ENCODE assay signal across 22 cellular contexts in genomic region chr7:116836080-116836479, GRCh38. TPM values are rescaled to one million over a fixed set of nuclear protein-coding genes. Genes with fewer than 3 reads are reported as not detected.
DNase-seq lines count a peak whose midpoint lies in the region; ATAC-seq and TF ChIP-seq lines count a peak whose summit lies in the region.
"Had no signal": no experiment of that assay in that cellular context is flagged by ENCODE, and none has a peak within 500 bp of the region (broad histone marks: within the 10 kb centered on the region; RNA-seq: fewer than 3 reads in every experiment).

No MANE protein-coding gene starts in this region.

- 46% methylated on average over 2 of the region's 2 CpGs for WGBS in right cardiac atrium
- no CpG with 5 or more reads among the region's 2 CpGs for WGBS in H9 (ENCODE audit: extremely low coverage, insufficient read length, low lambda C conversion rate)

- H3K36me3 ChIP-seq in Peyer's patch = no peaks in the 10 kb centered on the region

- H3K4me3 Mint-ChIP-seq in WTC11 = no peak overlapping the region
- H3K4me3 Mint-ChIP-seq in H9 = no peak overlapping the region
- H3K4me3 Mint-ChIP-seq: HFFc6 had no signal

- H3K9ac ChIP-seq in H9 (ENCODE audit: extremely low read depth, insufficient read length, low read length) = no peak overlapping the region
- H3K9ac ChIP-seq: GM23248, KMS-11 had no signal

- H3K23me2 ChIP-seq in H9 (ENCODE audit: insufficient read length, low read depth, low read length, poor library complexity, severe bottlenecking) = no peaks in the 10 kb centered on the region

- no peak overlapping the region for H3K4me2 ChIP-seq in H9 (ENCODE audit: insufficient read depth, insufficient read length, low read length)
- H3K4me2 ChIP-seq: KMS-11 had no signal

- TF ChIP-seq CTCF in fibroblast of the aortic adventitia (IDR thresholded peaks at IDR 0.05; ENCODE audit: insufficient read depth, low read length) (no peak), Peyer's patch (IDR thresholded peaks at IDR 0.05) (no peak), WTC11 (IDR thresholded peaks at IDR 0.05) (no peak), H9 (conservative IDR thresholded peaks at IDR 0.05) (no peak)

- TF ChIP-seq POLR2A in Peyer's patch (IDR thresholded peaks at IDR 0.05) = no peak

- DNase-seq in Right ventricle myocardium superior = no peak
- DNase-seq in cardiac septum (ENCODE audit: low spot score) = no peak
- peak; percentile 16 for DNase-seq in fibroblast of the aortic adventitia (ENCODE audit: low read depth)
- no peak for DNase-seq in right cardiac atrium
- no peak for DNase-seq in Peyer's patch
- DNase-seq in WTC11 (ENCODE audit: low spot score) = no peak
- DNase-seq in H9 = no peak
- DNase-seq: GM23248; H7; HFFc6; IMR-90; MM.1S; NCI-H1694; NCI-H2029 treated with DMSO at 0.1 percent for 48 hours; NCI-H446 treated with DMSO at 0.1 percent for 48 hours; NCI-H526; NCI-H82; NK-92 treated with Interleukin-12 subunit alpha and Interleukin-12 subunit beta, amount 100 ng/mL, for 24 hours; PC-3; SHP77 had no signal

- no peak overlapping the region for H4K5ac ChIP-seq in H9 (ENCODE audit: insufficient read length, low read depth, low read length)

- H3K79me2 ChIP-seq in H9 (ENCODE audit: insufficient read depth, low read length) = no peaks in the 10 kb centered on the region

- no peak overlapping the region for H2AFZ ChIP-seq in H9 (ENCODE audit: low read length)
- H2AFZ ChIP-seq: GM23248 had no signal

- no peaks in the 10 kb centered on the region for H3K27me3 Mint-ChIP-seq in WTC11 (ENCODE audit: low read depth)
- no peaks in the 10 kb centered on the region for H3K27me3 Mint-ChIP-seq in H9 (ENCODE audit: low read depth)

- CTCF ChIA-PET in WTC11 (lab: Charles Lee) = no interaction called here

- H4K8ac ChIP-seq in H9 (replicated peaks; ENCODE audit: insufficient read length, low read depth, low read length) = no peak overlapping the region

- H3K27ac Mint-ChIP-seq in WTC11 = no peak overlapping the region
- no peak overlapping the region for H3K27ac Mint-ChIP-seq in H9
- H3K27ac Mint-ChIP-seq: HFFc6 had no signal

- H3K4me1 ChIP-seq in right cardiac atrium (ENCODE audit: control insufficient read depth, insufficient read depth, low read length) (no peaks in the 10 kb centered on the region), Peyer's patch (peaks cover 0 to 12% (median 0%) of the 10 kb centered on the region in 4 donors), H9 (ENCODE audit: insufficient read depth, low read length) (no peaks in the 10 kb centered on the region)

- no peak overlapping the region for H2AK5ac ChIP-seq in H9 (ENCODE audit: insufficient read length, low read length)

- no peak overlapping the region for H2BK5ac ChIP-seq in H9 (ENCODE audit: insufficient read length, low read length)

- no peaks in the 10 kb centered on the region for H4K20me1 ChIP-seq in H9 (ENCODE audit: control insufficient read depth, insufficient read depth, insufficient read length)

- ATAC-seq in Right ventricle myocardium superior (ENCODE audit: poor library complexity) (peak; percentile 82), right cardiac atrium (peak; percentile 45 to 75), WTC11 (no peak)

- no peak overlapping the region for H2BK15ac ChIP-seq in H9 (ENCODE audit: low read depth, low read length)

- H4K91ac ChIP-seq in H9 (ENCODE audit: insufficient read length, low read depth, low read length) = no peak overlapping the region

- H2BK120ac ChIP-seq in H9 (ENCODE audit: low read depth, low read length, poor library complexity, severe bottlenecking) = no peak overlapping the region

- H3K56ac ChIP-seq in H9 (ENCODE audit: insufficient read length, low read depth, low read length) = no peak overlapping the region

- H3K14ac ChIP-seq in H9 (ENCODE audit: insufficient read depth, low read length) = no peak overlapping the region

- H3K4ac ChIP-seq in H9 (ENCODE audit: low read depth, low read length) = no peak overlapping the region

- H3K9me3 ChIP-seq in right cardiac atrium (ENCODE audit: control insufficient read depth, low read length) (no peaks in the 10 kb centered on the region), Peyer's patch (no peaks in the 10 kb centered on the region), H9 (ENCODE audit: control insufficient read depth, low read depth, low read length) (no peaks in the 10 kb centered on the region)

- H3K36me3 Mint-ChIP-seq in WTC11 (no peaks in the 10 kb centered on the region), H9 (ENCODE audit: insufficient read depth in 1 of 3, low read depth in 3 of 3) (no peaks in the 10 kb centered on the region)

- H3K27ac ChIP-seq in right cardiac atrium (ENCODE audit: low read length) = no peak overlapping the region
- H3K27ac ChIP-seq in Peyer's patch = peak overlapping the region in 1 of 4 donors; percentile 65
- no peak overlapping the region for H3K27ac ChIP-seq in H9 (ENCODE audit: insufficient read length, low read depth, low read length)
- H3K27ac ChIP-seq: GM23248, KMS-11, SK-N-MC had no signal

- H2BK12ac ChIP-seq in H9 (ENCODE audit: insufficient read length, low read depth, low read length) = no peak overlapping the region

- H3K18ac ChIP-seq in H9 (ENCODE audit: insufficient read length, low read depth, low read length) = no peak overlapping the region

- no peak overlapping the region for H3T11ph ChIP-seq in H9 (ENCODE audit: low read length)

- H3K4me3 ChIP-seq in fibroblast of the aortic adventitia (ENCODE audit: low read depth, low read length) (no peak overlapping the region), right cardiac atrium (ENCODE audit: low read length) (no peak overlapping the region), Peyer's patch (no peak overlapping the region)
- H3K4me3 ChIP-seq: GM23248, SK-N-MC had no signal

- POLR2A ChIA-PET in WTC11 (lab: Charles Lee) = no interaction called here

- no peaks in the 10 kb centered on the region for H3K4me1 Mint-ChIP-seq in WTC11
- H3K4me1 Mint-ChIP-seq in H9 = no peaks in the 10 kb centered on the region

- H3K23ac ChIP-seq in H9 (ENCODE audit: insufficient read length, low read depth, low read length) = no peak overlapping the region

- H3K27me3 ChIP-seq in right cardiac atrium (ENCODE audit: control insufficient read depth, insufficient read depth) (no peaks in the 10 kb centered on the region), Peyer's patch (peaks cover 0 to 3% of the 10 kb centered on the region in 2 donors), H9 (ENCODE audit: insufficient read depth, low read length) (no peaks in the 10 kb centered on the region)

- H2BK20ac ChIP-seq in H9 (ENCODE audit: low read depth, low read length, poor library complexity, severe bottlenecking) = no peak overlapping the region

- intact Hi-C loops in Right ventricle myocardium superior (cut with DNase I) (no loop called here), cardiac septum (cut with DNase I) (no loop called here), right cardiac atrium (cut with DNase I) (no loop called here)

- H3K79me1 ChIP-seq in H9 (ENCODE audit: insufficient read depth, low read depth, low read length, poor library complexity, severe bottlenecking) = no peaks in the 10 kb centered on the region

- H3K9me3 Mint-ChIP-seq in WTC11 (no peaks in the 10 kb centered on the region), H9 (no peaks in the 10 kb centered on the region)
- H3K9me3 Mint-ChIP-seq: HFFc6 had no signal

TF ChIP-seq in WTC11, 78 proteins besides CTCF, POLR2A, EP300 and RAD21 (continues in another document):
- no peak for TF ChIP-seq NR2C2 (CRISPR knock-in tag; IDR thresholded peaks at IDR 0.05)
- no peak for TF ChIP-seq AR (CRISPR knock-in tag; IDR thresholded peaks at IDR 0.05)
- TF ChIP-seq SOX15 (CRISPR knock-in tag; IDR thresholded peaks at IDR 0.05) = no peak
- TF ChIP-seq NR1H2 (CRISPR knock-in tag; IDR thresholded peaks at IDR 0.05) = no peak
- TF ChIP-seq, protein P1, sequence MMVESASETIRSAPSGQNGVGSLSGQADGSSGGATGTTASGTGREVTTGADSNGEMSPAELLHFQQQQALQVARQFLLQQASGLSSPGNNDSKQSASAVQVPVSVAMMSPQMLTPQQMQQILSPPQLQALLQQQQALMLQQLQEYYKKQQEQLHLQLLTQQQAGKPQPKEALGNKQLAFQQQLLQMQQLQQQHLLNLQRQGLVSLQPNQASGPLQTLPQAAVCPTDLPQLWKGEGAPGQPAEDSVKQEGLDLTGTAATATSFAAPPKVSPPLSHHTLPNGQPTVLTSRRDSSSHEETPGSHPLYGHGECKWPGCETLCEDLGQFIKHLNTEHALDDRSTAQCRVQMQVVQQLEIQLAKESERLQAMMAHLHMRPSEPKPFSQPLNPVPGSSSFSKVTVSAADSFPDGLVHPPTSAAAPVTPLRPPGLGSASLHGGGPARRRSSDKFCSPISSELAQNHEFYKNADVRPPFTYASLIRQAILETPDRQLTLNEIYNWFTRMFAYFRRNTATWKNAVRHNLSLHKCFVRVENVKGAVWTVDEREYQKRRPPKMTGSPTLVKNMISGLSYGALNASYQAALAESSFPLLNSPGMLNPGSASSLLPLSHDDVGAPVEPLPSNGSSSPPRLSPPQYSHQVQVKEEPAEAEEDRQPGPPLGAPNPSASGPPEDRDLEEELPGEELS (CRISPR knock-in tag; IDR thresholded peaks at IDR 0.05) = no peak
- TF ChIP-seq NFYB (CRISPR knock-in tag; conservative IDR thresholded peaks at IDR 0.05; ENCODE audit: low read depth) = no peak

RNA-seq across cellular contexts. Expression of gene CAPZA2, which starts 26.3 kb away (rescaled TPM):
- 344 TPM for total RNA-seq in Right ventricle myocardium superior
- total RNA-seq in cardiac septum = 313 TPM
- total RNA-seq in fibroblast of the aortic adventitia (ENCODE audit: low replicate concordance) = 174 and 246 TPM in 2 replicates
- total RNA-seq in right cardiac atrium = 100 to 1,000 TPM; 318 to 447 (median 349) TPM
- 71.9 TPM for polyA plus RNA-seq in right cardiac atrium
- total RNA-seq in Peyer's patch = 100 to 1,000 TPM in 2 of 4 donors, 10 to 100 TPM in 2; 53.1 to 133 (median 97.2) TPM
- total RNA-seq in WTC11 (2021) = 122 to 153 TPM (median 125 TPM) in 3 replicates
- total RNA-seq in H9 (2021) = 131 and 132 TPM in 2 replicates
